ENCODE assay signal across 8 cellular contexts in the genomic region with DNA sequence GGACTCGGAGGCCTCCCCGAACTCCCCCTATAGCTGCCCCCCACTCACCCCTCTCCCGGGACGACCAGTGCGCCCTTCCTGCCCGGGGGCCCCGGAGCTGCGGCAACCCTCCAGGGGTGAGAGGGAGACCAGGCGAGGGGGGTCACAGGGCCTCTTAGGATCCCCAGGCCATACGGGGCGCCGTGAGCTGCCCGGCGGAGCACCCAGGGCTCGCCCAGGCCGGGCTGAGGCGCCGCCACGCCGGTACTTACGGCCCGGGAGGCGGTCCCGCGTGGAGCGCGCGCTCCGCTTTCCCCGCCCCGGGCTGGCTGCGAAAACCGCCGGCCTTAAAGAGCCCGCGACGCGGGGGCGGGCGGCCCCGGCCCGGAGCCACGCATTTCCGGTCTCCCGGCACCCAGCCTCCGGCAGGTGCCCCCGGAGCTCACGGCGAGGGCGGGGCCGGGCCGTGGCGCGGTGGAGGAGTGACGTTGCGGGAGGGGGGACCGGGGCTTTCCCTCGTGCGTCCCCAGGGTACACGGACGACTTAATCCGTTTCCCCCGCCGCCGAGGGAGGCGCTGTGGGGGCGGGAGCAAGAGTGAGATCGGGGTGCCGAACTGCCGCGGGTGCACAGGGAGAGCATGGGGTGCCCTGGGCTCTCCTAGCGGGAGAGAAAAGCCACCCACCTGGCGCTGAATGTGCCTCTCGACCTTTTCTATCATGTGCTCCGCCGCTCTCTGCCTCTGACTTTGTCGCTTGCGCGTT. TPM values are rescaled to one million over a fixed set of nuclear protein-coding genes. Genes with fewer than 3 reads are reported as not detected.
DNase-seq lines count a peak whose midpoint lies in the region; FAIRE-seq and TF ChIP-seq lines count a peak whose summit lies in the region.

A gene (minus strand): TSS at position 381 of the 742 bp plus-strand sequence. CDS start 1,019 bp downstream, outside the sequence.

- H3K4me1 ChIP-seq in ES-I3 (ENCODE audit: insufficient read depth, low read length) (peaks cover 11% of the 10 kb centered on the region), stomach (peaks cover 21 to 45% (median 32%) of the 10 kb centered on the region in 4 donors)

- H3K27me3 Mint-ChIP-seq in nephron progenitor cell (ENCODE audit: low read depth, poor library complexity): peaks cover 17% of the 10 kb centered on the region

- H3K9me3 Mint-ChIP-seq in nephron progenitor cell: no peaks in the 10 kb centered on the region

- no peak for FAIRE-seq in H54 (lab: Jason Lieb, UNC)

- H3K4me1 Mint-ChIP-seq in nephron progenitor cell: peaks cover 29% of the 10 kb centered on the region

- peak within 1 kb of the TSS; percentile 88 for H3K4me3 ChIP-seq in fibroblast of the aortic adventitia (ENCODE audit: low read depth, low read length)
- H3K4me3 ChIP-seq in stomach: peak within 1 kb of the TSS; percentile 73 to 92 (median 91)

- H3K36me3 ChIP-seq in ES-I3 (ENCODE audit: insufficient read depth, low read length): peaks cover 10% of the 10 kb centered on the region; the same call in 1 of the 2 replicates
- peaks cover 5 to 15% (median 13%) of the 10 kb centered on the region in 4 donors for H3K36me3 ChIP-seq in stomach

- TF ChIP-seq POLR2A in H54 (IDR thresholded peaks at IDR 0.05; ENCODE audit: low read depth, low read length) (peak; percentile 75), Raji (IDR thresholded peaks at IDR 0.05; ENCODE audit: insufficient read depth, low read depth, low read length) (peak; percentile 90), stomach (IDR thresholded peaks at IDR 0.05) (peak in 1 of 4 donors; percentile 5)

- 0 to 1% (median 0%) methylated on average over 16 to 79 of the region's 79 CpGs for WGBS in stomach, 5 donors

- peaks cover 35% of the 10 kb centered on the region for H3K36me3 Mint-ChIP-seq in nephron progenitor cell (ENCODE audit: low read depth)

- TF ChIP-seq CTCF in fibroblast of the aortic adventitia (IDR thresholded peaks at IDR 0.05; ENCODE audit: insufficient read depth, low read length): peak; percentile 56
- no peak for TF ChIP-seq CTCF in nephron progenitor cell (IDR thresholded peaks at IDR 0.05)
- TF ChIP-seq CTCF in stomach (IDR thresholded peaks at IDR 0.05): peak in 5 of 7 experiments; percentile 8 to 41 (median 38)

- intact Hi-C loops in stomach (cut with DNase I; ENCODE audit: low total_unique reads): loop anchor here (10.0 kb wide), 2 partner anchors 80 to 90 kb away; no protein-coding TSS in a partner anchor

- TF ChIP-seq EP300 in stomach (IDR thresholded peaks at IDR 0.05): no peak

- peak within 1 kb of the TSS; percentile 94 for H3K4me3 Mint-ChIP-seq in nephron progenitor cell

- no peaks in the 10 kb centered on the region for H3K9me3 ChIP-seq in ES-I3 (ENCODE audit: control insufficient read depth, insufficient read depth, low read length)
- no peaks in the 10 kb centered on the region for H3K9me3 ChIP-seq in stomach

- peak within 1 kb of the TSS; percentile 94 for H3K27ac Mint-ChIP-seq in nephron progenitor cell

- no peaks in the 10 kb centered on the region for H3K27me3 ChIP-seq in stomach

- H3K27ac ChIP-seq in stomach: peak within 1 kb of the TSS; percentile 93 to 99 (median 96)

- DNase-seq in H54 (ENCODE audit: insufficient read length, low spot score) (peak; percentile 88), LoVo (ENCODE audit: low spot score) (peak; percentile 90), fibroblast of the aortic adventitia (ENCODE audit: low read depth) (peak; percentile 75), nephron progenitor cell (peak; percentile 75), stomach (peak; percentile 92)
- peak; percentile 95 for DNase-seq in activated T-helper 9 cell treated with anti-CD3 and anti-CD28 coated beads, Interleukin-2, amount 50 U/mL, for 16 hours (ENCODE audit: low read depth)

- peak within 1 kb of the TSS; percentile 80 for H3K9ac ChIP-seq in ES-I3 (ENCODE audit: low read depth, low read length)

RNA-seq across cellular contexts. Expression of the gene that starts here (rescaled TPM):
- total RNA-seq in fibroblast of the aortic adventitia (ENCODE audit: low replicate concordance) (11.1 and 15.9 TPM in 2 replicates), stomach (10 to 100 TPM; 13.0 to 42.9 (median 27.5) TPM)
- 10 to 100 TPM in 2 of 3 donors, 1 to 10 TPM in 1; 7.4 to 22.9 (median 17.3) TPM for polyA plus RNA-seq in stomach

Comparison
In these comparisons a context has a peak if more than half of its experiments do, and no peak if none do; other contexts are left out.
1. Peak in every context shown above with its lines: DNase-seq, H3K4me3 ChIP-seq and H3K27ac ChIP-seq.